1 cellular context compared by ENCODE assay signal in the genomic region with DNA sequence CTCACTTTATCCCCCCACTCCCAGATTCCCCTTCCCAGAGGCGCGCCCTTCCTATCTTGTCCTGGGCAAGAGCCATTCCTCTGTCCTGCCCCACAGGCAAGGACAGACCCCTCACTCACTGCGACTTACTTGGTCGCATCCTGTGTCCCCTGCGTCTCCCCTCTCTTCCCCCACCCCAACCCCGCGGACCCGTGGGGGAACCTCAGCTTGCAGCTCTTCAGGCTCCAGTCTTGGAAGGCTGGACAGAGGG.
TF ChIP-seq lines count a peak whose summit lies in the region.

No MANE protein-coding gene starts in this region.

TF ChIP-seq in HEK293, 187 proteins besides CTCF, POLR2A, EP300 and RAD21 (continued from another document):
- TF ChIP-seq, protein P1, sequence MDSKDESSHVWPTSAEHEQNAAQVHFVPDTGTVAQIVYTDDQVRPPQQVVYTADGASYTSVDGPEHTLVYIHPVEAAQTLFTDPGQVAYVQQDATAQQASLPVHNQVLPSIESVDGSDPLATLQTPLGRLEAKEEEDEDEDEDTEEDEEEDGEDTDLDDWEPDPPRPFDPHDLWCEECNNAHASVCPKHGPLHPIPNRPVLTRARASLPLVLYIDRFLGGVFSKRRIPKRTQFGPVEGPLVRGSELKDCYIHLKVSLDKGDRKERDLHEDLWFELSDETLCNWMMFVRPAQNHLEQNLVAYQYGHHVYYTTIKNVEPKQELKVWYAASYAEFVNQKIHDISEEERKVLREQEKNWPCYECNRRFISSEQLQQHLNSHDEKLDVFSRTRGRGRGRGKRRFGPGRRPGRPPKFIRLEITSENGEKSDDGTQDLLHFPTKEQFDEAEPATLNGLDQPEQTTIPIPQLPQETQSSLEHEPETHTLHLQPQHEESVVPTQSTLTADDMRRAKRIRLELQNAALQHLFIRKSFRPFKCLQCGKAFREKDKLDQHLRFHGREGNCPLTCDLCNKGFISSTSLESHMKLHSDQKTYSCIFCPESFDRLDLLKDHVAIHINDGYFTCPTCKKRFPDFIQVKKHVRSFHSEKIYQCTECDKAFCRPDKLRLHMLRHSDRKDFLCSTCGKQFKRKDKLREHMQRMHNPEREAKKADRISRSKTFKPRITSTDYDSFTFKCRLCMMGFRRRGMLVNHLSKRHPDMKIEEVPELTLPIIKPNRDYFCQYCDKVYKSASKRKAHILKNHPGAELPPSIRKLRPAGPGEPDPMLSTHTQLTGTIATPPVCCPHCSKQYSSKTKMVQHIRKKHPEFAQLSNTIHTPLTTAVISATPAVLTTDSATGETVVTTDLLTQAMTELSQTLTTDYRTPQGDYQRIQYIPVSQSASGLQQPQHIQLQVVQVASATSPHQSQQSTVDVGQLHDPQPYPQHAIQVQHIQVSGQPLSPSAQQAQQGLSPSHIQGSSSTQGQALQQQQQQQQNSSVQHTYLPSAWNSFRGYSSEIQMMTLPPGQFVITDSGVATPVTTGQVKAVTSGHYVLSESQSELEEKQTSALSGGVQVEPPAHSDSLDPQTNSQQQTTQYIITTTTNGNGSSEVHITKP (tag by site-specific recombination; IDR thresholded peaks at IDR 0.05) = peak; percentile 82
- TF ChIP-seq ZIC2 (tag by site-specific recombination; IDR thresholded peaks at IDR 0.05) = no peak
